Comparison of ENCODE assay signal across 8 cellular contexts in genomic region chr7:134315679-134316538, GRCh38. TPM values are rescaled to one million over a fixed set of nuclear protein-coding genes. Genes with fewer than 3 reads are reported as not detected.
DNase-seq lines count a peak whose midpoint lies in the region; ATAC-seq, FAIRE-seq and TF ChIP-seq lines count a peak whose summit lies in the region.

No MANE protein-coding gene starts in this region.

- H3K36me3 ChIP-seq in HepG2 (replicated peaks in 1 of 2; ENCODE audit: control insufficient read depth in 1 of 2, insufficient read depth in 2 of 2, low read length in 2 of 2) (no peaks in the 10 kb centered on the region), testis (ENCODE audit: low read depth, missing control alignments) (no peaks in the 10 kb centered on the region)

- POLR2A ChIA-PET in HepG2 (lab: Yijun Ruan, JAX), result interaction anchor here (0.9 to 1.6 kb wide), 7 partner anchors 17 to 116 kb away, joined by 3 to 10 read pairs (median 3); no protein-coding TSS in a partner anchor

- FAIRE-seq in HepG2 (lab: Jason Lieb, UNC), result no peak

- H3K27ac ChIP-seq in HepG2 (ENCODE audit: extremely low read length, insufficient read depth, low read length) (peak overlapping the region; percentile 81), testis (peak overlapping the region; percentile 63 to 83)

- H3K4me3 ChIP-seq in cardiac fibroblast (replicated peaks in 1 of 2; ENCODE audit: low read depth in 2 of 2, low read length in 2 of 2), result peak overlapping the region; percentile 91 to 95
- H3K4me3 ChIP-seq in HepG2 (replicated peaks in 1 of 3; ENCODE audit: insufficient read depth in 1 of 3, low read depth in 2 of 3, low read length in 3 of 3), result peak overlapping the region; percentile 77 to 91 (median 87)
- peak overlapping the region; percentile 88 to 90 for H3K4me3 ChIP-seq in testis

- CTCF ChIA-PET in HepG2 (lab: Yijun Ruan, JAX; ENCODE audit: low intra/inter-chr PET ratio, low total read pairs), result no interaction called here

- 12% methylated on average over 10 of the region's 20 CpGs for WGBS in HepG2 (ENCODE audit: low lambda C conversion rate)
- 19 to 24% methylated on average over 18 to 20 of the region's 20 CpGs for WGBS in testis, 2 donors

- H3K4me1 ChIP-seq in HepG2 (ENCODE audit: insufficient read depth, low read length) (peaks cover 21% of the 10 kb centered on the region), testis (no peaks in the 10 kb centered on the region)

- peak; percentile 7 for ATAC-seq in HepG2
- no peak for ATAC-seq in HG03565 (IDR thresholded peaks at IDR 0.05; ENCODE audit: unreplicated experiment)
- no peak for ATAC-seq in GM18870 (IDR thresholded peaks at IDR 0.05; ENCODE audit: unreplicated experiment)

- in situ Hi-C loops in HepG2 (cut with HindIII; ENCODE audit: extremely low pct_ligation_motif_present, low pct_unique_long_range_greater_than_20kb), result no loop called here

- H3K79me2 ChIP-seq in HepG2 (ENCODE audit: insufficient read depth, low read length), result peaks cover 2% of the 10 kb centered on the region

- peak overlapping the region; percentile 85 for H3K4me2 ChIP-seq in HepG2 (ENCODE audit: low read depth, low read length)

- TF ChIP-seq CTCF in cardiac fibroblast (IDR thresholded peaks at IDR 0.05; ENCODE audit: low read depth, low read length), result no peak
- TF ChIP-seq CTCF in HepG2 (CRISPR knock-in tag; IDR thresholded peaks at IDR 0.05), result no peak
- no peak for TF ChIP-seq CTCF in testis (IDR thresholded peaks at IDR 0.05)

- BruUV-seq in HepG2 (replicated peaks; lab: Mats Ljungman, UMichigan), result TSS peak; percentile 56

- peak overlapping the region; percentile 79 for H3K9ac ChIP-seq in HepG2 (ENCODE audit: insufficient read depth, low read depth, low read length)

- DNase-seq in stimulated activated CD8-positive, alpha-beta memory T cell treated with anti-CD3 and anti-CD28 coated beads, Interleukin-12 subunit alpha, Interleukin-12 subunit beta, amount 100 ng/mL, for 1 hour (ENCODE audit: low read depth), result peak; percentile 0
- DNase-seq in stimulated activated CD8-positive, alpha-beta memory T cell treated with anti-CD3 and anti-CD28 coated beads, Interleukin-4, amount 100 ng/mL, for 48 hours, result no peak
- DNase-seq in NAMALWA (ENCODE audit: low spot score) (peak; percentile 60), cardiac fibroblast (ENCODE audit: low read depth in 2 of 2) (peak; percentile 39 to 51), HepG2 (ENCODE audit: low spot score) (no peak), testis (no peak)

- H2AFZ ChIP-seq in HepG2 (ENCODE audit: low read length), result peak overlapping the region; percentile 76

- intact Hi-C loops in HepG2 (cut with micrococcal nuclease; ENCODE audit: unreplicated experiment), result loop anchor here (1.0 to 5.0 kb wide), 3 partner anchors 23 to 53 kb away; no protein-coding TSS in a partner anchor
- intact Hi-C loops in testis (cut with DNase I; ENCODE audit: low total_unique reads), result no loop called here

- TF ChIP-seq EP300 in HepG2 (IDR thresholded peaks at IDR 0.05; ENCODE audit: low read depth in 2 of 2, low read length in 2 of 2) (no peak), HepG2 (CRISPR knock-in tag; IDR thresholded peaks at IDR 0.05; ENCODE audit: borderline replicate concordance) (no peak)

- no peak for TF ChIP-seq RAD21 in HepG2 (CRISPR knock-in tag; IDR thresholded peaks at IDR 0.05)

- H3K9me3 ChIP-seq in HepG2 (ENCODE audit: low read length) (no peaks in the 10 kb centered on the region), testis (no peaks in the 10 kb centered on the region)

- no peak for TF ChIP-seq POLR2A in HepG2 (IDR thresholded peaks at IDR 0.05; ENCODE audit: insufficient read depth in 1 of 2, low read depth in 2 of 2, low read length in 2 of 2)
- TF ChIP-seq POLR2A in testis (IDR thresholded peaks at IDR 0.05), result no peak

- H3K27me3 ChIP-seq in HepG2 (ENCODE audit: control insufficient read depth in 1 of 2, insufficient read depth in 2 of 2, low read length in 2 of 2) (peaks cover 0 to 15% of the 10 kb centered on the region in 2 experiments; a peak in 2 of 5 replicates), testis (no peaks in the 10 kb centered on the region)

- no peaks in the 10 kb centered on the region; the same call in 1 of the 2 replicates for H4K20me1 ChIP-seq in HepG2 (ENCODE audit: insufficient read depth, low read length)

TF ChIP-seq in HepG2, 621 proteins besides CTCF, POLR2A, EP300 and RAD21 (continues in another document):
- TF ChIP-seq ZNF790 (CRISPR knock-in tag; IDR thresholded peaks at IDR 0.05; ENCODE audit: borderline replicate concordance), result peak; percentile 40; the same call in 1 of the 2 replicates
- no peak for TF ChIP-seq RBM39 (IDR thresholded peaks at IDR 0.05; ENCODE audit: low read depth, low read length, poor library complexity, severe bottlenecking)
- TF ChIP-seq ZNF709 (CRISPR knock-in tag; IDR thresholded peaks at IDR 0.05), result peak; percentile 19; the same call in 1 of the 2 replicates
- TF ChIP-seq USF2 (IDR thresholded peaks at IDR 0.05; ENCODE audit: low read depth, low read length), result no peak
- TF ChIP-seq USF2 (CRISPR knock-in tag; IDR thresholded peaks at IDR 0.05; ENCODE audit: borderline replicate concordance), result peak; percentile 41; the same call in 1 of the 2 replicates
- no peak for TF ChIP-seq NR3C1 (CRISPR knock-in tag; IDR thresholded peaks at IDR 0.05)
- peak; percentile 89 for TF ChIP-seq ZNF12 (CRISPR knock-in tag; IDR thresholded peaks at IDR 0.05)
- TF ChIP-seq SAFB2 (CRISPR knock-in tag; IDR thresholded peaks at IDR 0.05; ENCODE audit: borderline replicate concordance, low read depth), result no peak
- 0 out of 2 replicates have a peak, but pooled peaks have one; percentile 8 for TF ChIP-seq ZNF556 (CRISPR knock-in tag; IDR thresholded peaks at IDR 0.05; ENCODE audit: borderline replicate concordance)
- TF ChIP-seq ZNF782 (CRISPR knock-in tag; IDR thresholded peaks at IDR 0.05; ENCODE audit: borderline replicate concordance), result no peak
- TF ChIP-seq HNF4A (CRISPR knock-in tag; IDR thresholded peaks at IDR 0.05), result peak; percentile 40; the same call in 1 of the 2 replicates
- no peak for TF ChIP-seq ZSCAN29 (CRISPR knock-in tag; conservative IDR thresholded peaks at IDR 0.05)
- TF ChIP-seq ESRRA (CRISPR knock-in tag; IDR thresholded peaks at IDR 0.05; ENCODE audit: low read depth), result 0 out of 2 replicates have a peak, but pooled peaks have one; percentile 29
- TF ChIP-seq ZBTB37 (CRISPR knock-in tag; IDR thresholded peaks at IDR 0.05), result 0 out of 2 replicates have a peak, but pooled peaks have one; percentile 30

RNA-seq across cellular contexts. Expression of gene SLC35B4, which starts 0.8 kb away (rescaled TPM):
- total RNA-seq in HepG2 (2016; rRNA removed; fragmentation: Illumina TruSeq; extraction: Trizol), result 10.8 and 17.1 TPM in 2 replicates
- total RNA-seq in HepG2 (2016; cell fraction: cytosol; rRNA removed; fragmentation: Illumina TruSeq; extraction: Trizol; ENCODE audit: low read depth), result 1.7 and 2.6 TPM in 2 replicates
- 10.6 and 17.5 TPM in 2 replicates for total RNA-seq in HepG2 (2016; cell fraction: insoluble cytoplasmic fraction; rRNA removed; fragmentation: Illumina TruSeq; extraction: Trizol)
- total RNA-seq in HepG2 (2016; cell fraction: membrane; rRNA removed; fragmentation: Illumina TruSeq; extraction: Trizol), result 6.0 and 6.2 TPM in 2 replicates
- total RNA-seq in HepG2 (2016; cell fraction: nucleus; rRNA removed; fragmentation: Illumina TruSeq; extraction: Trizol), result 20.5 and 23.5 TPM in 2 replicates
- polyA plus RNA-seq in HepG2 (2011; rRNA removed), result 13.2 and 17.8 TPM in 2 replicates
- polyA plus RNA-seq in HepG2 (2011; cell fraction: cytosol; rRNA removed), result 9.1 and 10.5 TPM in 2 replicates
- 17.4 and 25.2 TPM in 2 replicates for polyA plus RNA-seq in HepG2 (2011; cell fraction: nucleus; rRNA removed)
- polyA plus RNA-seq in HepG2 (2012), result 8.8 and 9.4 TPM in 2 replicates
- 2.2 and 3.0 TPM in 2 replicates for polyA plus RNA-seq in HepG2 (2016; cell fraction: cytosol; fragmentation: Illumina TruSeq; extraction: Trizol; ENCODE audit: low read depth)
- polyA plus RNA-seq in HepG2 (2016; cell fraction: insoluble cytoplasmic fraction; fragmentation: Illumina TruSeq; extraction: Trizol; ENCODE audit: low read depth), result 9.1 and 9.9 TPM in 2 replicates
- 3.4 and 3.9 TPM in 2 replicates for polyA plus RNA-seq in HepG2 (2016; cell fraction: membrane; fragmentation: Illumina TruSeq; extraction: Trizol; ENCODE audit: low read depth)
- polyA plus RNA-seq in HepG2 (2016; cell fraction: nucleus; fragmentation: Illumina TruSeq; extraction: Trizol; ENCODE audit: insufficient read depth, low read depth), result 40.7 and 42.9 TPM in 2 replicates
- polyA minus RNA-seq in HepG2 (2011; rRNA and poly(A)+ RNA removed; ENCODE audit: low replicate concordance), result 30.7 and 61.9 TPM in 2 replicates
- 8.2 and 14.1 TPM in 2 replicates for polyA minus RNA-seq in HepG2 (2011; cell fraction: cytosol; rRNA and poly(A)+ RNA removed)
- 18.3 and 24.1 TPM in 2 replicates for polyA minus RNA-seq in HepG2 (2011; cell fraction: nucleus; rRNA and poly(A)+ RNA removed)
- 10 to 100 TPM; 13.9 to 15.7 TPM for total RNA-seq in testis
- polyA plus RNA-seq in testis (ENCODE audit: insufficient read depth, low read depth, low replicate concordance), result 11.0 TPM

Comparison
In these comparisons a context has a peak if more than half of its experiments do, and no peak if none do; other contexts are left out.
1. DNase-seq: peak in stimulated activated CD8-positive, alpha-beta memory T cell treated with anti-CD3 and anti-CD28 coated beads, Interleukin-12 subunit alpha, Interleukin-12 subunit beta, amount 100 ng/mL, for 1 hour (single experiment), NAMALWA (single experiment) and cardiac fibroblast (2 of 2); none in stimulated activated CD8-positive, alpha-beta memory T cell treated with anti-CD3 and anti-CD28 coated beads, Interleukin-4, amount 100 ng/mL, for 48 hours (single experiment), HepG2 (single experiment) and testis (single experiment).
2. Peak in every context shown above with its lines, with median percentiles within 50 percentile points of each other: H3K4me3 ChIP-seq.